In the genomic region with DNA sequence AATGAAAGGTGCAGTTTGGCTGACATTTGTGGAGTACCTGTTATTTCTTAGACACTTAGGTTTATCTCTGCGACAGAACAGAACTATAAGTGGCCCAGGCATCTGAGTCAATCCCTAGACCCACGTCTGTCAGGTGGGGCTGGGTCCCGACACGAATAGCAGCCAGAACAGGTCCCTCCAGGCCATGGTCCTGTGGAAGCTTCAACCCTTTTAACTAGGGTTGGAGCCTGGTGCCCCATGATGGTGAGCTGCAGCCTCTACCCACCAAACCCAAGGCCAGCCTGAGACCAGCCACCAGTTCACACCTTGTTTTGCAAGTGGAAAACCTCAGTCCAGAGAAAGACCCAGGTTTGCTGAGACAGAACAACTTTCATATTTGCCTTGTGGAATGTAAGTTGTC, we compare ENCODE assay signal across 33 cellular contexts.
"Had no signal": no experiment of that assay in that cellular context is flagged by ENCODE, and none has a peak within 500 bp of the region (broad histone marks: within the 10 kb centered on the region; RNA-seq: fewer than 3 reads in every experiment).

No MANE protein-coding gene starts in this region.

- H3K4me1 ChIP-seq: ascending aorta, breast epithelium had no signal

- H3K4me3 ChIP-seq: adrenal gland, ascending aorta, body of pancreas, breast epithelium, cardiac muscle cell had no signal

- FAIRE-seq: astrocyte, bronchial epithelial cell had no signal

- DNase-seq: activated effector memory CD4-positive, alpha-beta T cell treated with anti-CD3 and anti-CD28 coated beads, Interleukin-2, amount 50 U/mL, for 16 hours; activated effector memory CD4-positive, alpha-beta T cell treated with Interleukin-2 at 50 U/mL for 16 hours; activated gamma-delta T cell; activated gamma-delta T cell treated with Interleukin-2 at 50 U/mL for 16 hours; activated naive CD4-positive, alpha-beta T cell; activated naive CD4-positive, alpha-beta T cell treated with anti-CD3 and anti-CD28 coated beads for 36 hours; activated naive CD4-positive, alpha-beta T cell treated with anti-CD3 and anti-CD28 coated beads, Interleukin-2, amount 10 ng/mL, durations not matched to agents 7 days and 5 days; activated naive CD4-positive, alpha-beta T cell treated with anti-CD3 and anti-CD28 coated beads, Interleukin-2, amount 50 U/mL, for 16 hours; activated naive CD4-positive, alpha-beta T cell treated with Interleukin-2 at 50 U/mL for 16 hours; activated naive CD8-positive, alpha-beta T cell treated with anti-CD3 and anti-CD28 coated beads for 36 hours; activated naive CD8-positive, alpha-beta T cell treated with anti-CD3 and anti-CD28 coated beads, Interleukin-2, amount 10 ng/mL, durations not matched to agents 7 days and 5 days; activated naive CD8-positive, alpha-beta T cell treated with anti-CD3 and anti-CD28 coated beads, Interleukin-2, amount 50 U/mL, for 24 hours; activated T-cell treated with anti-CD3 and anti-CD28 coated beads, Interleukin-2, amount 50 U/mL, for 1 hour; activated T-cell treated with anti-CD3 and anti-CD28 coated beads, Interleukin-2, amount 50 U/mL, for 24 hours; activated T-cell treated with anti-CD3 and anti-CD28 coated beads, Interleukin-2, amount 50 U/mL, for 4 hours; activated T-cell treated with anti-CD3 and anti-CD28 coated beads, Interleukin-2, amount 50 U/mL, for 48 hours; activated T-cell treated with anti-CD3 and anti-CD28 coated beads, Interleukin-2, amount 50 U/mL, for 72 hours; adrenal gland; amniotic stem cell; amygdala; anterior cingulate cortex; body of pancreas; brain microvascular endothelial cell; caudate nucleus; central memory CD4-positive, alpha-beta T cell; cerebellar nuclear complex had no signal

- H3K27me3 ChIP-seq: adrenal gland, ascending aorta, body of pancreas, brain microvascular endothelial cell, breast epithelium, cardiac muscle cell had no signal

- H3K9me3 ChIP-seq: adrenal gland, ascending aorta, body of pancreas, breast epithelium had no signal

- ATAC-seq: activated naive CD4-positive, alpha-beta T cell treated with anti-CD3 and anti-CD28 coated beads, Interleukin-2, amount 50 U/mL, for 72 hours; activated naive CD8-positive, alpha-beta T cell treated with anti-CD3 and anti-CD28 coated beads, Interleukin-2, amount 50 U/mL, for 24 hours; activated T-cell treated with anti-CD3 and anti-CD28 coated beads, Interleukin-2, amount 50 U/mL, for 4 hours; activated T-cell treated with anti-CD3 and anti-CD28 coated beads, Interleukin-2, amount 50 U/mL, for 72 hours; activated T-helper 17 cell treated with anti-CD3 and anti-CD28 coated beads, Interleukin-2, amount 50 U/mL, for 72 hours; body of pancreas had no signal

- H3K36me3 ChIP-seq: adrenal gland, ascending aorta, brain microvascular endothelial cell, breast epithelium, cardiac muscle cell had no signal

- H3K27ac ChIP-seq: adrenal gland, ascending aorta, brain microvascular endothelial cell, breast epithelium, cardiac muscle cell had no signal
